ENCODE assay signal across 9 cellular contexts in the genomic region with DNA sequence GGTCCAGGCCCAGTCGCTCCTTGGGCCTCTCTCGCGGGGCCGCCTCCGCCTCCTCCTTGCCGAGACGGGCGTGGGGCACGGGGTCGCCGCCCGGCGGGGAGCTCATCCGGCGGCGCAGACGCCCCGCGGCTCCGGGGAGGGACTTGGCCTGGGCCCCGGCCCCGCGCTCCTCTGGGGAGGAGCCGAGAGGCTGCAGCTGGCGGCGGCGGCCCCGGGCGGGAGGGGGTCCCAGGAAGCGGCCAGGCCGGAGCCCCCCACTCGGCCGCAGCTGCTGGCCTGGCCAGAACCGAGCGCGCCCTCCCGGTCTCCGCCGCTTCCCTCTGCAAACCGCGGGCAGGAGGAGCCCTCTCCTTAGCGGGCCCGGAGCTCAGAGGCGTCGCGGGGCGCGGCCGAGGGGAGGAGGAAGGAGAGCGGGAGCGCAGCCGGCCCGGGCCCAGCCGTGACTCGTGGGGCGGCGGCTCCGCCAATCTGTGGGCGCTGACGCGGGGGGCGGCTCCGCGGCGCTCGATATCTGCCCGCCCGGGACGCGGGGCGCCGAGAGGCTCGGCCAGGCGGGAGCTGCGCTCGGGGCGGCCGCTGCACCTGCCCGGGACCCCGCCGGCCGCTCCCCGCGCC. TPM values are rescaled to one million over a fixed set of nuclear protein-coding genes. Genes with fewer than 3 reads are reported as not detected.
DNase-seq lines count a peak whose midpoint lies in the region; ATAC-seq and TF ChIP-seq lines count a peak whose summit lies in the region.
"Had no signal": no experiment of that assay in that cellular context is flagged by ENCODE, and none has a peak within 500 bp of the region (broad histone marks: within the 10 kb centered on the region; RNA-seq: fewer than 3 reads in every experiment).

A gene (plus strand): TSS at position 537 of the 615 bp plus-strand sequence. CDS start 629 bp downstream, outside the sequence.

- no peaks in the 10 kb centered on the region for H3K36me3 Mint-ChIP-seq in stimulated activated naive B cell treated with anti-CD40 and anti-IgM and Interleukin-4, amounts not matched to agents 10 μg/mL and 1 μg/mL and 100 μg/mL, for 72 hours

- peak; percentile 60 for DNase-seq in GM13977 (ENCODE audit: low spot score)
- DNase-seq in NCI-H460 (ENCODE audit: extremely low read depth, low read depth): peak; percentile 66
- DNase-seq in activated effector memory CD4-positive, alpha-beta T cell treated with Interleukin-2 at 50 U/mL for 16 hours: peak; percentile 7
- peak; percentile 83 for DNase-seq in fibroblast of pulmonary artery (ENCODE audit: low read depth)
- DNase-seq in stimulated activated naive B cell treated with anti-CD40 and anti-IgM and Interleukin-4, amounts not matched to agents 10 μg/mL and 1 μg/mL and 100 μg/mL, for 72 hours: no peak
- no peak for DNase-seq in DMS53 treated with DMSO at 0.1 percent for 48 hours (lab: John Stamatoyannopoulos, UW; ENCODE audit: unreplicated experiment)

- H3K4me1 ChIP-seq in muscle layer of colon (ENCODE audit: insufficient read depth, low read length): peaks cover 40% of the 10 kb centered on the region

- no peak within 1 kb of the TSS for H3K27ac Mint-ChIP-seq in stimulated activated naive B cell treated with anti-CD40 and anti-IgM and Interleukin-4, amounts not matched to agents 10 μg/mL and 1 μg/mL and 100 μg/mL, for 72 hours

- no peaks in the 10 kb centered on the region for H3K9me3 Mint-ChIP-seq in stimulated activated naive B cell treated with anti-CD40 and anti-IgM and Interleukin-4, amounts not matched to agents 10 μg/mL and 1 μg/mL and 100 μg/mL, for 72 hours

- H3K36me3 ChIP-seq in muscle layer of colon (ENCODE audit: insufficient read depth, low read length): peaks cover 18% of the 10 kb centered on the region

- H3K9me3 ChIP-seq in muscle layer of colon (ENCODE audit: low read length): no peaks in the 10 kb centered on the region

- in situ Hi-C loops in GM13977 (cut with MboI; ENCODE audit: low pct_unique_long_range_greater_than_20kb, low sequenced_read_pairs, unreplicated experiment): no loop called here

- no peaks in the 10 kb centered on the region for H3K27me3 ChIP-seq in muscle layer of colon (ENCODE audit: control insufficient read depth in 1 of 2, insufficient read depth in 2 of 2, low read length in 2 of 2)

- H3K4me1 Mint-ChIP-seq in stimulated activated naive B cell treated with anti-CD40 and anti-IgM and Interleukin-4, amounts not matched to agents 10 μg/mL and 1 μg/mL and 100 μg/mL, for 72 hours: peaks cover 0 to 3% of the 10 kb centered on the region in 2 donors

- H3K4me3 ChIP-seq in fibroblast of pulmonary artery (replicated peaks; ENCODE audit: low read depth, low read length): peak within 1 kb of the TSS; percentile 74
- H3K4me3 ChIP-seq in muscle layer of colon (ENCODE audit: low read depth in 1 of 2, low read length in 2 of 2): peak within 1 kb of the TSS; percentile 72 to 80

- peak; percentile 75 to 76 for ATAC-seq in stimulated activated naive B cell treated with anti-CD40 and anti-IgM and Interleukin-4, amounts not matched to agents 10 μg/mL and 1 μg/mL and 100 μg/mL, for 72 hours (replicated peaks)
- ATAC-seq in GM19397 (IDR thresholded peaks at IDR 0.05; ENCODE audit: unreplicated experiment): no peak

- H3K27me3 Mint-ChIP-seq in stimulated activated naive B cell treated with anti-CD40 and anti-IgM and Interleukin-4, amounts not matched to agents 10 μg/mL and 1 μg/mL and 100 μg/mL, for 72 hours: peaks cover 55 to 59% of the 10 kb centered on the region in 2 donors

- peak within 1 kb of the TSS; percentile 79 for H3K27ac ChIP-seq in muscle layer of colon (ENCODE audit: low read depth, low read length)

- peak within 1 kb of the TSS; percentile 52 to 65 for H3K4me3 Mint-ChIP-seq in stimulated activated naive B cell treated with anti-CD40 and anti-IgM and Interleukin-4, amounts not matched to agents 10 μg/mL and 1 μg/mL and 100 μg/mL, for 72 hours

- peak within 1 kb of the TSS; percentile 4 for H3K9ac ChIP-seq in muscle layer of colon (ENCODE audit: low read length)

- TF ChIP-seq CTCF in GM13977 (IDR thresholded peaks at IDR 0.05; ENCODE audit: extremely low read depth, insufficient read depth, missing control alignments) (no peak), fibroblast of pulmonary artery (IDR thresholded peaks at IDR 0.05; ENCODE audit: low read length, missing control alignments) (no peak)

RNA-seq across cellular contexts. Expression of the gene that starts here (rescaled TPM):
- 10.3 and 11.5 TPM in 2 replicates for total RNA-seq in NCI-H460 (2014; rRNA removed; shearing (Covaris generic))
- 12.5 and 13.7 TPM in 2 replicates for polyA plus RNA-seq in NCI-H460 (2014; cell fraction: nucleus; rRNA removed)
- total RNA-seq: T-helper 1 cell treated with Interleukin-12 subunit alpha and Interleukin-12 subunit beta and Interleukin-4 antibody, amounts not matched to agents 30 ng/mL and 1 ng/mL, for 36 hours had no signal

Comparison
In these comparisons a context has a peak if more than half of its experiments do, and no peak if none do; other contexts are left out.
1. DNase-seq: peak in GM13977 (single experiment), NCI-H460 (single experiment), activated effector memory CD4-positive, alpha-beta T cell treated with Interleukin-2 at 50 U/mL for 16 hours (single experiment) and fibroblast of pulmonary artery (single experiment); none in stimulated activated naive B cell treated with anti-CD40 and anti-IgM and Interleukin-4, amounts not matched to agents 10 μg/mL and 1 μg/mL and 100 μg/mL, for 72 hours (single experiment) and DMS53 treated with DMSO at 0.1 percent for 48 hours (single experiment).